8 cellular contexts compared by ENCODE assay signal in genomic region chr15:90387534-90388461, GRCh38. TPM values are rescaled to one million over a fixed set of nuclear protein-coding genes. Genes with fewer than 3 reads are reported as not detected.
DNase-seq lines count a peak whose midpoint lies in the region; ATAC-seq, FAIRE-seq and TF ChIP-seq lines count a peak whose summit lies in the region.

Gene IQGAP1, plus strand, starts transcription at chr15:90388242. Its CDS starts 100 bp downstream, at chr15:90388342.

- H4K20me1 ChIP-seq in keratinocyte (ENCODE audit: control insufficient read depth, extremely low read depth, insufficient read depth, low read length), result peaks cover 2% of the 10 kb centered on the region

- no peak for TF ChIP-seq CTCF in keratinocyte (optimal IDR thresholded peaks at IDR 0.05 in 1 of 3, IDR thresholded peaks at IDR 0.05 in 1 of 3, conservative IDR thresholded peaks at IDR 0.05 in 1 of 3; ENCODE audit: extremely low read depth in 1 of 3, insufficient read depth in 2 of 3, low read length in 3 of 3)

- H3K27ac ChIP-seq in keratinocyte (ENCODE audit: control insufficient read depth, insufficient read depth, low read length), result peak within 1 kb of the TSS; percentile 94

- no peaks in the 10 kb centered on the region for H3K9me3 Mint-ChIP-seq in central memory CD8-positive, alpha-beta T cell

- peak within 1 kb of the TSS; percentile 96 for H3K9ac ChIP-seq in keratinocyte (ENCODE audit: control insufficient read depth, extremely low read depth, insufficient read depth, low read length)

- H3K4me2 ChIP-seq in keratinocyte (ENCODE audit: control insufficient read depth, extremely low read depth, insufficient read depth, low read depth, low read length), result peak within 1 kb of the TSS; percentile 98

- DNase-seq in AG08396 (ENCODE audit: low spot score) (peak; percentile 97), NCI-H345 treated with DMSO at 0.1 percent for 48 hours (lab: John Stamatoyannopoulos, UW; ENCODE audit: unreplicated experiment) (peak; percentile 88), keratinocyte (ENCODE audit: low read depth, low spot score) (peak; percentile 84)
- peak; percentile 93 for DNase-seq in activated CD4-positive, CD25-positive, alpha-beta regulatory T cell treated with anti-CD3 and anti-CD28 coated beads, Interleukin-2, amount 50 U/mL, for 16 hours (ENCODE audit: low read depth, low spot score)
- DNase-seq in central memory CD8-positive, alpha-beta T cell (ENCODE audit: low spot score in 2 of 2), result peak; percentile 81 to 90
- DNase-seq in stimulated activated CD4-positive, alpha-beta T cell treated with anti-CD3 and anti-CD28 coated beads, Interleukin-15, amount 100 ng/mL, for 1 hour (ENCODE audit: low read depth in 1 of 2, low spot score in 1 of 2), result peak; percentile 91 to 93

- dilution Hi-C loops in keratinocyte (cut with MboI; ENCODE audit: extremely low pct_ligation_motif_present, low sequenced_read_pairs), result no loop called here

- peak within 1 kb of the TSS; percentile 85 for H3K4me3 Mint-ChIP-seq in central memory CD8-positive, alpha-beta T cell

- FAIRE-seq in keratinocyte (lab: Jason Lieb, UNC), result peak; percentile 20

- no peaks in the 10 kb centered on the region for H3K9me3 ChIP-seq in keratinocyte (ENCODE audit: control insufficient read depth, low read depth, low read length)

- peak within 1 kb of the TSS; percentile 82 to 94 (median 90) for H3K4me3 ChIP-seq in keratinocyte (ENCODE audit: control insufficient read depth in 2 of 3, extremely low read depth in 1 of 3, insufficient read depth in 2 of 3, low read depth in 1 of 3, low read length in 3 of 3)

- peak within 1 kb of the TSS; percentile 99 for H2AFZ ChIP-seq in keratinocyte (ENCODE audit: control insufficient read depth, low read length)

- peaks cover 28% of the 10 kb centered on the region for H3K4me1 ChIP-seq in keratinocyte (ENCODE audit: control insufficient read depth, extremely low read depth, insufficient read depth, low read length)

- H3K27me3 ChIP-seq in keratinocyte (ENCODE audit: control insufficient read depth, extremely low read depth, insufficient read depth, low read length), result no peaks in the 10 kb centered on the region

- peaks cover 6 to 7% of the 10 kb centered on the region in 2 experiments for H3K36me3 ChIP-seq in keratinocyte (ENCODE audit: control insufficient read depth in 2 of 2, extremely low read depth in 1 of 2, insufficient read depth in 2 of 2, low read length in 2 of 2)

- no peaks in the 10 kb centered on the region for H3K27me3 Mint-ChIP-seq in central memory CD8-positive, alpha-beta T cell

- H3K9me1 ChIP-seq in keratinocyte (ENCODE audit: control insufficient read depth, extremely low read depth, insufficient read depth, low read length), result no peaks in the 10 kb centered on the region

- peaks cover 44% of the 10 kb centered on the region for H3K4me1 Mint-ChIP-seq in central memory CD8-positive, alpha-beta T cell

- H3K79me2 ChIP-seq in keratinocyte (ENCODE audit: control insufficient read depth, insufficient read depth, low read length), result peaks cover 46% of the 10 kb centered on the region

- ATAC-seq in GM19023 (IDR thresholded peaks at IDR 0.05; ENCODE audit: unreplicated experiment), result peak; percentile 94
- ATAC-seq in HG03280 (IDR thresholded peaks at IDR 0.05; ENCODE audit: unreplicated experiment), result peak; percentile 95
- ATAC-seq in central memory CD8-positive, alpha-beta T cell (replicated peaks; ENCODE audit: extremely low read depth, poor library complexity, severe bottlenecking), result peak; percentile 87

- H3K36me3 Mint-ChIP-seq in central memory CD8-positive, alpha-beta T cell (ENCODE audit: insufficient read depth), result peaks cover 32% of the 10 kb centered on the region

- peak within 1 kb of the TSS; percentile 92 for H3K27ac Mint-ChIP-seq in central memory CD8-positive, alpha-beta T cell (ENCODE audit: low read depth)

RNA-seq across cellular contexts. Expression of gene IQGAP1, which starts in this region (rescaled TPM):
- polyA plus RNA-seq in keratinocyte, result 219 to 310 TPM (median 253 TPM) in 3 replicates
- 1,067 TPM for polyA plus RNA-seq in keratinocyte (2011; ENCODE audit: low read depth)
- 127 and 198 TPM in 2 replicates for polyA plus RNA-seq in keratinocyte (2011; cell fraction: cytosol; rRNA removed)
- polyA plus RNA-seq in keratinocyte (2011; cell fraction: nucleus; rRNA removed), result 543 and 692 TPM in 2 replicates
- polyA plus RNA-seq in keratinocyte (2012; ENCODE audit: low replicate concordance), result 163 and 252 TPM in 2 replicates
- polyA minus RNA-seq in keratinocyte, result 189 to 616 TPM (median 435 TPM) in 3 replicates
- polyA minus RNA-seq in keratinocyte (2011; cell fraction: cytosol; rRNA and poly(A)+ RNA removed), result 205 TPM
- 533 and 899 TPM in 2 replicates for polyA minus RNA-seq in keratinocyte (2011; cell fraction: nucleus; rRNA and poly(A)+ RNA removed)

Comparison
In these comparisons a context has a peak if more than half of its experiments do, and no peak if none do; other contexts are left out.
1. Peak in every context shown above with its lines: DNase-seq, ATAC-seq, H3K4me3 ChIP-seq and H3K27ac ChIP-seq.